In the genomic region with DNA sequence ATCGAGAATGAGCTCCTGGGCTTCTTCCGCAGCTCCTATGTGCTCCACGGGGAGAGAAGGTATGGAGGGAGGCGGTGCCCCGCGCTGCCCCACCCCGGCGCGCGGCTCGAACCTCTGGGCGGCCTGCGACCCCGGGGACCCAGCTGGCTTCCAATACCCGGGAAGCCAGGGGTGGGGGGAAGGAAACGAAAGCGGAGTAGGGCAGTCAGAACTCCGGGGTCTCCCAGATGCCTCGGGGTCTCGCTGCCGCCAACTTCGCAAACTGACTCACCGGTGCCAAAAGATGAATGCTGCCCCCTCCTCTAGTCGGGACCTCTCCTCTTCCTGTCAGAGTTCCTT, we compare ENCODE assay signal across 10 cellular contexts. TPM values are rescaled to one million over a fixed set of nuclear protein-coding genes. Genes with fewer than 3 reads are reported as not detected.
DNase-seq lines count a peak whose midpoint lies in the region; ATAC-seq, FAIRE-seq and TF ChIP-seq lines count a peak whose summit lies in the region.
"Had no signal": no experiment of that assay in that cellular context is flagged by ENCODE, and none has a peak within 500 bp of the region (broad histone marks: within the 10 kb centered on the region; RNA-seq: fewer than 3 reads in every experiment).

No MANE protein-coding gene starts in this region.

- no peak for FAIRE-seq in HTR-8/SVneo (lab: Jason Lieb, UNC)

- ATAC-seq in right lobe of liver, result peak in 2 of 4 donors; percentile 4 to 10
- ATAC-seq in HG03565 (IDR thresholded peaks at IDR 0.05; ENCODE audit: unreplicated experiment), result no peak
- no peak for ATAC-seq in HG03025 (IDR thresholded peaks at IDR 0.05; ENCODE audit: low FRiP score, unreplicated experiment)

- H3K27me3 ChIP-seq in dorsolateral prefrontal cortex (peaks cover 0 to 41% (median 8%) of the 10 kb centered on the region in 45 donors), right lobe of liver (no peaks in the 10 kb centered on the region), suprapubic skin (peaks cover 66% of the 10 kb centered on the region)

- 0% methylated on average over 3 of the region's 24 CpGs for WGBS in right lobe of liver (ENCODE audit: insufficient coverage, low coverage, low lambda C conversion rate, missing lambda C conversion rate)
- 0% methylated on average over 4 of the region's 24 CpGs for WGBS in suprapubic skin

- intact Hi-C loops in dorsolateral prefrontal cortex (cut with DNase I) (loop anchor here (5.0 to 10.0 kb wide), 3 partner anchors 69 to 256 kb away; no protein-coding TSS in a partner anchor), right lobe of liver (cut with DNase I) (loop anchor here in 1 of 2 donors (10.0 kb wide), 1 partner anchor 339 kb away; a partner anchor contains a TSS)

- H3K36me3 ChIP-seq in right lobe of liver (no peaks in the 10 kb centered on the region), suprapubic skin (no peaks in the 10 kb centered on the region)

- peak overlapping the region in 41 of 59 donors; percentile 5 to 90 (median 76) for H3K27ac ChIP-seq in dorsolateral prefrontal cortex
- peak overlapping the region in 1 of 3 donors; percentile 19 for H3K27ac ChIP-seq in right lobe of liver
- H3K27ac ChIP-seq in suprapubic skin, result no peak overlapping the region

- H3K4me1 ChIP-seq in right lobe of liver (peaks cover 0 to 12% (median 2%) of the 10 kb centered on the region in 4 donors), suprapubic skin (peaks cover 30% of the 10 kb centered on the region)

- TF ChIP-seq CTCF in dorsolateral prefrontal cortex (IDR thresholded peaks at IDR 0.05 in 54 of 56, conservative IDR thresholded peaks at IDR 0.05 in 2 of 56; ENCODE audit: low read depth in 1 of 56, partially characterized antibody in 56 of 56) (no peak), right lobe of liver (IDR thresholded peaks at IDR 0.05) (no peak), suprapubic skin (IDR thresholded peaks at IDR 0.05) (no peak)

- TF ChIP-seq POLR2A in right lobe of liver (IDR thresholded peaks at IDR 0.05), result no peak
- no peak for TF ChIP-seq POLR2A in suprapubic skin (IDR thresholded peaks at IDR 0.05)

- no peaks in the 10 kb centered on the region for H3K9me3 ChIP-seq in right lobe of liver
- H3K9me3 ChIP-seq in suprapubic skin, result no peaks in the 10 kb centered on the region

- H3K4me3 ChIP-seq in dorsolateral prefrontal cortex (peak overlapping the region; percentile 43 to 85 (median 70)), right lobe of liver (peak overlapping the region in 2 of 3 donors; percentile 17 to 54), suprapubic skin (peak overlapping the region; percentile 63)

- DNase-seq in HTR-8/SVneo (ENCODE audit: insufficient read length, low spot score) (peak; percentile 27), dorsolateral prefrontal cortex (peak in 1 of 10 donors; percentile 19), right lobe of liver (no peak), suprapubic skin (ENCODE audit: low spot score in 2 of 2) (no peak), C1 segment of cervical spinal cord (lab: John Stamatoyannopoulos, UW) (no peak)
- no peak for DNase-seq in activated CD4-positive, alpha-beta T cell treated with anti-CD3 and anti-CD28 coated beads, Interleukin-2, amount 50 U/mL, for 4 hours
- DNase-seq: NCI-H524 treated with DMSO at 0.1 percent for 48 hours had no signal

- no peak for TF ChIP-seq EP300 in suprapubic skin (IDR thresholded peaks at IDR 0.05)

RNA-seq across cellular contexts. Expression of a gene that starts 1.3 kb away (rescaled TPM):
- total RNA-seq in dorsolateral prefrontal cortex, result 10 to 100 TPM; 14.1 to 93.9 (median 41.5) TPM
- 1 to 10 TPM in 2 of 6 experiments, under 1 TPM in 4; 0.10 to 4.3 (median 0.90) TPM for total RNA-seq in right lobe of liver
- 1 to 10 TPM in 2 of 4 donors, under 1 TPM in 2; 0.49 to 1.2 (median 0.98) TPM for total RNA-seq in suprapubic skin
- total RNA-seq: lung microvascular endothelial cell had no signal
